21 cellular contexts compared by ENCODE assay signal in the genomic region with DNA sequence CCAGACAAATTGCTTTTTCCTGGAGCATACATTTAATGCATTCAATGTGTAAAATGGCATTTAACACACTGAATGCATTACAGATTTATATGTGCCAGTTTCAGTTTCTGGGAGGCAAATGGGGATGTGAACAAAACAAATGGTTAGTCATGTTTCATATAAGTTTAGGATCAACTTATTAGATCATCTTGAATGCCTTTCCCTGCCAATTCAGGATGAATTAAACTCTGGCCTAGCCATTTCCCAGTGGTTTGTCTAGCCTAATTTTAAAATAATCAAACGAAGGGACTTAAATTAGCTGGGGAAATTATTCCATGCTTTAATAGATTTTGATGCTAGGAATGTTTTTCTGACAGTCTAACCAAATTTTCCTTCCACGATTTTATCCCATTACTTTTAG.
"Had no signal": no experiment of that assay in that cellular context is flagged by ENCODE, and none has a peak within 500 bp of the region (broad histone marks: within the 10 kb centered on the region; RNA-seq: fewer than 3 reads in every experiment).

No MANE protein-coding gene starts in this region.

- H3K27me3 ChIP-seq: colonic mucosa, foreskin keratinocyte, right atrium auricular region, sigmoid colon, vagina had no signal

- H3K36me3 ChIP-seq: colonic mucosa, right atrium auricular region, sigmoid colon, vagina had no signal

- FAIRE-seq: endothelial cell of umbilical vein had no signal

- H3K27ac ChIP-seq: colonic mucosa, foreskin keratinocyte, right atrium auricular region, sigmoid colon, vagina had no signal

- DNase-seq: colonic mucosa; dermis blood vessel endothelial cell; effector CD4-positive, alpha-beta T cell; endodermal cell; foreskin keratinocyte; head of caudate nucleus; hippocampal formation; left colon; natural killer cell; posterior cingulate gyrus; sigmoid colon; stimulated activated CD4-positive, alpha-beta T cell treated with anti-CD3 and anti-CD28 coated beads, Interleukin-2, amount 100 ng/mL, for 24 hours; stimulated activated CD4-positive, alpha-beta T cell treated with anti-CD3 and anti-CD28 coated beads, Interleukin-4, amount 100 ng/mL, for 4 hours; stimulated activated naive B cell treated with anti-CD40 and anti-IgM and Interleukin-4, amounts not matched to agents 10 μg/mL and 1 μg/mL and 100 μg/mL, for 72 hours; stimulated activated naive CD8-positive, alpha-beta T cell treated with anti-CD3 and anti-CD28 coated beads, Interleukin-15, amount 100 ng/mL, for 72 hours; substantia nigra; trophoblast cell had no signal

- H3K4me3 ChIP-seq: colonic mucosa, right atrium auricular region, sigmoid colon, skin epidermis, vagina had no signal

- ATAC-seq: foreskin keratinocyte; left colon; natural killer cell; stimulated activated naive B cell treated with anti-CD40 and anti-IgM and Interleukin-4, amounts not matched to agents 10 μg/mL and 1 μg/mL and 100 μg/mL, for 72 hours; stimulated activated naive CD8-positive, alpha-beta T cell treated with anti-CD3 and anti-CD28 coated beads, Interleukin-15, amount 100 ng/mL, for 72 hours had no signal
